In genomic region chr2:96064047-96064675, GRCh38 we compare ENCODE assay signal across 6 cellular contexts. TPM values are rescaled to one million over a fixed set of nuclear protein-coding genes. Genes with fewer than 3 reads are reported as not detected.
"Had no signal": no experiment of that assay in that cellular context is flagged by ENCODE, and none has a peak within 500 bp of the region (broad histone marks: within the 10 kb centered on the region; RNA-seq: fewer than 3 reads in every experiment).

No MANE protein-coding gene starts in this region.

RNA-seq across cellular contexts. Expression of gene GPAT2, which starts 29.4 kb away (rescaled TPM):
- total RNA-seq: HT-29, M059J, SK-MEL-5 had no signal
- polyA plus RNA-seq: SK-N-SH had no signal

RNA-seq across cellular contexts. Expression of gene ADRA2B, which starts 52.2 kb away (rescaled TPM):
- total RNA-seq: K562, M059J, SK-MEL-5 had no signal
- polyA plus RNA-seq: IgD-negative memory B cell, K562, SK-N-SH had no signal
